Comparison of ENCODE assay signal across 26 cellular contexts in the genomic region with DNA sequence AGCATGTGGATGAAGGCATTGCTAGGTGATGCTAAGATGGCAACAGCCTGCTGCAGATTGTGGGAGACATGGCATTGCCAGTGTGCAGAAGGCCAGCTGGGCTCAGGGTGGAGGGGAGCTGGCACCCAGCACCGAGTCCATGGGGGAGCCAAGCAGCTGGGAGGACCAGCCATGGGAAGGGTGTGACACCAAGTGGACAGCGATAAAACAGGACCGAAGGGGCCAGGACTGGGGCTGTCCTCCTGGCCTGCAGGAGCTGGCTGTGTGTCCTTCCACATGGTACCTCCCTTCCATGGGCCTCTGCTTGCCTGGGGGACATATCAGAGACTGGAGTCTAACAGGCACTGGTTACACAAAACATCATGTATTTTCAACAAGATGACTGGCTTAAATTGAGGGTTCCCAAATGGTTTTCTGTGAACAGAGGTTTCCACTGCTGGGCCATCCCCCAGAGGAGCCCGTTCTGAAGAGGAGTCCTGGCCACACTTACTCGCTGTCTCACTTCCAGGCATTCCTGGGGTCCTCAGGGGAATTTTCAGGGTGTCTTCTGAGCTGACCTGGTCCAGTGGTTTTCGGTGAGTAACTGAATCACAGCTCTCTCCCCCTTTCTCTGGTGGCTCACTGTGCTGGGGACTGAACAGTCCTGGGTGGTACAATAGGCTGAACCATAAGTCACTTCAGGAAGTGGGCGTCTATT.
DNase-seq lines count a peak whose midpoint lies in the region; ATAC-seq and TF ChIP-seq lines count a peak whose summit lies in the region.
"Had no signal": no experiment of that assay in that cellular context is flagged by ENCODE, and none has a peak within 500 bp of the region (broad histone marks: within the 10 kb centered on the region; RNA-seq: fewer than 3 reads in every experiment).

No MANE protein-coding gene starts in this region.

- no peaks in the 10 kb centered on the region for H3K27me3 ChIP-seq in psoas muscle (ENCODE audit: insufficient read depth in 3 of 3, low read length in 2 of 3)
- H3K27me3 ChIP-seq in ascending aorta, result no peaks in the 10 kb centered on the region
- H3K27me3 ChIP-seq: brain microvascular endothelial cell, neutrophil, thyroid gland had no signal

- no peak overlapping the region for H3K4me3 Mint-ChIP-seq in activated CD4-positive, alpha-beta T cell treated with anti-CD3 and anti-CD28 coated beads, Interleukin-2, amount 10 ng/mL, durations not matched to agents 7 days and 5 days
- no peak overlapping the region for H3K4me3 Mint-ChIP-seq in activated CD4-positive, alpha-beta T cell treated with anti-CD3 and anti-CD28 coated beads for 36 hours
- H3K4me3 Mint-ChIP-seq: stimulated activated naive CD8-positive, alpha-beta T cell treated with anti-CD3 and anti-CD28 coated beads, Interleukin-15, Interleukin-2, amounts not matched to agents 100 ng/mL and 50 ng/mL, for 24 hours had no signal

- H3K36me3 ChIP-seq in HEK293 (ENCODE audit: control insufficient read depth in 2 of 2, insufficient read depth in 1 of 2, low read length in 2 of 2) (no peaks in the 10 kb centered on the region), psoas muscle (ENCODE audit: insufficient read depth in 1 of 2, low read depth in 1 of 2) (no peaks in the 10 kb centered on the region), ascending aorta (no peaks in the 10 kb centered on the region)
- H3K36me3 ChIP-seq: brain microvascular endothelial cell, HAP-1, neutrophil, thyroid gland had no signal

- H3K27ac Mint-ChIP-seq in activated CD4-positive, alpha-beta T cell treated with anti-CD3 and anti-CD28 coated beads, Interleukin-2, amount 10 ng/mL, durations not matched to agents 7 days and 5 days, result peak overlapping the region; percentile 34
- no peak overlapping the region for H3K27ac Mint-ChIP-seq in activated CD4-positive, alpha-beta T cell treated with anti-CD3 and anti-CD28 coated beads for 36 hours
- H3K27ac Mint-ChIP-seq: stimulated activated naive CD8-positive, alpha-beta T cell treated with anti-CD3 and anti-CD28 coated beads, Interleukin-15, Interleukin-2, amounts not matched to agents 100 ng/mL and 50 ng/mL, for 24 hours had no signal

- TF ChIP-seq CTCF in HEK293 (tag by site-specific recombination; IDR thresholded peaks at IDR 0.05), result peak; percentile 51; the same call in 1 of the 2 replicates
- TF ChIP-seq CTCF in psoas muscle (IDR thresholded peaks at IDR 0.05), result no peak
- TF ChIP-seq CTCF in ascending aorta (IDR thresholded peaks at IDR 0.05), result no peak

- CTCF ChIA-PET in activated CD4-positive, alpha-beta T cell treated with anti-CD3 and anti-CD28 coated beads, Interleukin-2, amount 10 ng/mL, durations not matched to agents 7 days and 5 days (lab: Charles Lee), result interaction anchor here (0.7 kb wide), 1 partner anchor 91 kb away, joined by 3 read pairs; no protein-coding TSS in a partner anchor
- CTCF ChIA-PET in activated CD4-positive, alpha-beta T cell treated with anti-CD3 and anti-CD28 coated beads for 36 hours (lab: Charles Lee), result interaction anchor here (1.1 kb wide), 1 partner anchor 12 kb away, joined by 3 read pairs; no protein-coding TSS in a partner anchor
- CTCF ChIA-PET in HEK293 (lab: Yijun Ruan, JAX), result no interaction called here

- H3K4me3 ChIP-seq in HEK293 (ENCODE audit: low read depth, low read length) (no peak overlapping the region), psoas muscle (no peak overlapping the region), ascending aorta (no peak overlapping the region)
- H3K4me3 ChIP-seq: A549, HAP-1, lung, thyroid gland had no signal

- intact Hi-C loops in activated CD4-positive, alpha-beta T cell treated with anti-CD3 and anti-CD28 coated beads for 36 hours (cut with DNase I, micrococcal nuclease), result no loop called here
- intact Hi-C loops in left ventricle myocardium superior (cut with micrococcal nuclease) (no loop called here), psoas muscle (cut with DNase I) (no loop called here), ascending aorta (cut with DNase I) (no loop called here)

- DNase-seq in activated CD4-positive, alpha-beta T cell treated with anti-CD3 and anti-CD28 coated beads, Interleukin-2, amount 10 ng/mL, durations not matched to agents 7 days and 5 days, result no peak
- DNase-seq in activated CD4-positive, alpha-beta T cell treated with anti-CD3 and anti-CD28 coated beads for 36 hours, result no peak
- DNase-seq in left ventricle myocardium superior, result peak; percentile 38
- DNase-seq in psoas muscle, result peak in 1 of 2 donors; percentile 65
- DNase-seq in activated CD8-positive, alpha-beta memory T cell treated with anti-CD3 and anti-CD28 coated beads, Interleukin-2, amount 50 U/mL, for 4 hours, result no peak
- no peak for DNase-seq in ascending aorta (ENCODE audit: low spot score in 2 of 2)
- DNase-seq: activated CD4-positive, alpha-beta T cell treated with anti-CD3 and anti-CD28 coated beads for 4 hours; activated CD8-positive, alpha-beta memory T cell treated with anti-CD3 and anti-CD28 coated beads for 24 hours; activated gamma-delta T cell treated with Interleukin-2 at 50 U/mL for 16 hours; activated T-cell treated with anti-CD3 and anti-CD28 coated beads, Interleukin-2, amount 50 U/mL, for 1 hour; brain microvascular endothelial cell; DMS79; GDM1; NCI-H1436 treated with DMSO at 0.1 percent for 48 hours; NCI-H2107; NCI-H446 treated with DMSO at 0.1 percent for 48 hours; thyroid gland had no signal

- H3K27ac ChIP-seq in HEK293 (ENCODE audit: extremely low read depth, low read depth, low read length) (no peak overlapping the region), psoas muscle (no peak overlapping the region), ascending aorta (no peak overlapping the region)
- H3K27ac ChIP-seq: A549, brain microvascular endothelial cell, KMS-11, neutrophil, RWPE1, thyroid gland had no signal

- WGBS in psoas muscle, 3 donors, result 67 to 76% (median 70%) methylated on average over 7 of the region's 7 CpGs

- no peak for ATAC-seq in activated CD4-positive, alpha-beta T cell treated with anti-CD3 and anti-CD28 coated beads for 36 hours
- peak; percentile 67 for ATAC-seq in left ventricle myocardium superior
- peak in 3 of 4 donors; percentile 35 to 73 (median 61) for ATAC-seq in psoas muscle
- ATAC-seq in HG03432 (IDR thresholded peaks at IDR 0.05; ENCODE audit: unreplicated experiment), result no peak
- ATAC-seq: A549 had no signal

- no peaks in the 10 kb centered on the region for H3K9me3 Mint-ChIP-seq in activated CD4-positive, alpha-beta T cell treated with anti-CD3 and anti-CD28 coated beads, Interleukin-2, amount 10 ng/mL, durations not matched to agents 7 days and 5 days
- H3K9me3 Mint-ChIP-seq in activated CD4-positive, alpha-beta T cell treated with anti-CD3 and anti-CD28 coated beads for 36 hours (ENCODE audit: low read depth), result no peaks in the 10 kb centered on the region

- H3K36me3 Mint-ChIP-seq in activated CD4-positive, alpha-beta T cell treated with anti-CD3 and anti-CD28 coated beads, Interleukin-2, amount 10 ng/mL, durations not matched to agents 7 days and 5 days (ENCODE audit: low read depth), result no peaks in the 10 kb centered on the region
- H3K36me3 Mint-ChIP-seq in activated CD4-positive, alpha-beta T cell treated with anti-CD3 and anti-CD28 coated beads for 36 hours (ENCODE audit: low read depth), result no peaks in the 10 kb centered on the region

- no peaks in the 10 kb centered on the region for H3K9me3 ChIP-seq in HEK293 (ENCODE audit: control insufficient read depth, insufficient read depth, low read depth, low read length)
- H3K9me3 ChIP-seq in psoas muscle, result no peaks in the 10 kb centered on the region
- no peaks in the 10 kb centered on the region for H3K9me3 ChIP-seq in ascending aorta
- H3K9me3 ChIP-seq: A549, HAP-1, neutrophil, thyroid gland had no signal

- peaks cover 10% of the 10 kb centered on the region for H3K27me3 Mint-ChIP-seq in activated CD4-positive, alpha-beta T cell treated with anti-CD3 and anti-CD28 coated beads, Interleukin-2, amount 10 ng/mL, durations not matched to agents 7 days and 5 days
- no peaks in the 10 kb centered on the region for H3K27me3 Mint-ChIP-seq in activated CD4-positive, alpha-beta T cell treated with anti-CD3 and anti-CD28 coated beads for 36 hours

- no peaks in the 10 kb centered on the region for H3K4me1 ChIP-seq in HEK293 (ENCODE audit: control insufficient read depth, insufficient read depth, low read length)
- H3K4me1 ChIP-seq in psoas muscle, result no peaks in the 10 kb centered on the region
- H3K4me1 ChIP-seq in ascending aorta, result no peaks in the 10 kb centered on the region
- H3K4me1 ChIP-seq: HAP-1, thyroid gland had no signal

- POLR2A ChIA-PET in activated CD4-positive, alpha-beta T cell treated with anti-CD3 and anti-CD28 coated beads, Interleukin-2, amount 10 ng/mL, durations not matched to agents 7 days and 5 days (lab: Charles Lee), result interaction anchor here (0.6 kb wide), 1 partner anchor 405 kb away, joined by 5 read pairs; no protein-coding TSS in a partner anchor
- POLR2A ChIA-PET in activated CD4-positive, alpha-beta T cell treated with anti-CD3 and anti-CD28 coated beads for 36 hours (lab: Charles Lee), result no interaction called here
- POLR2A ChIA-PET in HEK293 (lab: Yijun Ruan, JAX), result no interaction called here

- no peaks in the 10 kb centered on the region for H3K4me1 Mint-ChIP-seq in activated CD4-positive, alpha-beta T cell treated with anti-CD3 and anti-CD28 coated beads, Interleukin-2, amount 10 ng/mL, durations not matched to agents 7 days and 5 days
- no peaks in the 10 kb centered on the region for H3K4me1 Mint-ChIP-seq in activated CD4-positive, alpha-beta T cell treated with anti-CD3 and anti-CD28 coated beads for 36 hours

TF ChIP-seq in HEK293, 187 proteins besides CTCF, POLR2A, EP300 and RAD21:
- no peak for TF ChIP-seq ZNF785 (tag by site-specific recombination; IDR thresholded peaks at IDR 0.05)
- TF ChIP-seq ZNF366 (tag by site-specific recombination; conservative IDR thresholded peaks at IDR 0.05), result no peak
- TF ChIP-seq ZNF302 (tag by site-specific recombination; IDR thresholded peaks at IDR 0.05; ENCODE audit: low read depth), result no peak
- no peak for TF ChIP-seq FEZF1 (tag by site-specific recombination; IDR thresholded peaks at IDR 0.05)
- TF ChIP-seq ZNF132 (tag by site-specific recombination; IDR thresholded peaks at IDR 0.05; ENCODE audit: borderline replicate concordance), result no peak
- no peak for TF ChIP-seq ZSCAN18 (tag by site-specific recombination; IDR thresholded peaks at IDR 0.05)

Comparison
In these comparisons a context has a peak if more than half of its experiments do, and no peak if none do; other contexts are left out.
1. ATAC-seq: peak in left ventricle myocardium superior (single experiment) and psoas muscle (3 of 4); none in activated CD4-positive, alpha-beta T cell treated with anti-CD3 and anti-CD28 coated beads for 36 hours (single experiment) and HG03432 (single experiment).